8 cellular contexts compared by ENCODE assay signal in the genomic region with DNA sequence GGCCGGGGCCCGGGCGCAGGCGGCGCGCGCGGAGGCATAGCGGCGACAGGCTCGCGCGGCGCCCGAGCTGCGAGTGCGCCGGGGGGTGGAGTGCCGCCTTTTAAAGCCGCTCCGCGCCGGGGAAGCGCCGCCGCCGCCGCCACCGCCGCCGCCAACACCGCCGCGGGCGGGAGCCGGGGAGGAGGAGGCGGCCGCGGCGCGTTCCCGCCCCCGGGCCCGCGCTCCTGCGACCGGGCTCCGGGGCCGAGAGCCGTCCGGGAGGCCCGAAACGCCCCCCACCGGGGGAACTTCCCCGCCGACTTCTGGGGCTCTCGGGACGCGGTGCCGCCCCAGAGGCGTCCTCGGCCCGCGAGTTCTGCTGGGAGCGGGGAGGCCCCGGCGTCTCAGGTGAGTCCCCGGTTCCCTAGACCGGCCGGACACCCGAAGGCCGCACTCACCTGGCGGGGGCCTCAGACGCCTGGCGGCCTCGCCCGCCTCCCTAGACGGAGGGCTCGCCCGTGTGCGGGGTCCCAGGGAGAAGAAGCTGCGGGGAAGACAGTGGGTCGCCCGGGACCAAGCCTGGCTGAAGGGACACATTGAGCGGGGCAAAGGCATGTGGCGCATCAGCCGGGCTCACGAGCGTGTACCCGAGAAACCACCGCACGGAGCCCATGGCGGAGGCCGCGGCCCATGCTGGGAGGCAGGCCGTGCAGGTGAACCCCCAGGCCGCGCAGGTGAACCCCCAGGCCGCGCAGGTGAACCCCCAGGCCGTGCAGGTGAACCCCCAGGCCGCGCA. TPM values are rescaled to one million over a fixed set of nuclear protein-coding genes. Genes with fewer than 3 reads are reported as not detected.
A peak's percentile ranks its signal among the peaks of the same experiment; 100 is the strongest.
DNase-seq lines count a peak whose midpoint lies in the region; ATAC-seq and TF ChIP-seq lines count a peak whose summit lies in the region.

A gene (minus strand): TSS at position 75 of the 775 bp plus-strand sequence. CDS start 37 bp downstream, at position 38.

- H3K27ac ChIP-seq in urinary bladder (ENCODE audit: low read depth), result no peak within 1 kb of the TSS

- ATAC-seq in memory B cell (ENCODE audit: low read depth) (no peak), GM18511 (IDR thresholded peaks at IDR 0.05; ENCODE audit: unreplicated experiment) (no peak), GM21526 (IDR thresholded peaks at IDR 0.05; ENCODE audit: low FRiP score, unreplicated experiment) (no peak)

- WGBS in urinary bladder, result 24% methylated on average over 102 of the region's 103 CpGs

- peak within 1 kb of the TSS; percentile 29 for H3K4me3 Mint-ChIP-seq in memory B cell

- H3K27me3 Mint-ChIP-seq in memory B cell, result peaks cover 17% of the 10 kb centered on the region

- peaks cover 4% of the 10 kb centered on the region for H3K4me1 Mint-ChIP-seq in memory B cell

- TF ChIP-seq CTCF in BE2C (IDR thresholded peaks at IDR 0.05; ENCODE audit: low read depth, low read length), result no peak

- H3K27ac Mint-ChIP-seq in memory B cell, result no peak within 1 kb of the TSS

- H3K4me1 ChIP-seq in BE2C (no peaks in the 10 kb centered on the region), urinary bladder (ENCODE audit: insufficient read depth) (peaks cover 1% of the 10 kb centered on the region)

- peaks cover 9% of the 10 kb centered on the region for H3K27me3 ChIP-seq in BE2C

- DNase-seq in BE2C (peak; percentile 58), HPDE6-E6E7 (ENCODE audit: extremely low spot score) (peak; percentile 29), dermis blood vessel endothelial cell (peak; percentile 28), memory B cell (ENCODE audit: low spot score in 2 of 2) (no peak), pons (ENCODE audit: low spot score) (no peak)

- peak within 1 kb of the TSS; percentile 47 for H3K4me3 ChIP-seq in BE2C (ENCODE audit: low read depth, low read length)
- H3K4me3 ChIP-seq in urinary bladder (ENCODE audit: low read depth, low read length), result peak within 1 kb of the TSS; percentile 50

- no peaks in the 10 kb centered on the region for H3K9me3 ChIP-seq in BE2C

- no peaks in the 10 kb centered on the region for H3K36me3 ChIP-seq in BE2C
- no peaks in the 10 kb centered on the region for H3K36me3 ChIP-seq in urinary bladder (ENCODE audit: insufficient read depth)

- peaks cover 2% of the 10 kb centered on the region for H3K9me3 Mint-ChIP-seq in memory B cell

- H3K36me3 Mint-ChIP-seq in memory B cell, result no peaks in the 10 kb centered on the region

RNA-seq across cellular contexts. Expression of the gene that starts here (rescaled TPM):
- polyA plus RNA-seq in BE2C (2012; ENCODE audit: insufficient read depth, insufficient read length, low read depth), result 39.9 TPM
- total RNA-seq in dermis blood vessel endothelial cell (24.0 and 24.8 TPM in 2 replicates), urinary bladder (14.1 TPM)
- 2.5 TPM for polyA plus RNA-seq in urinary bladder

Comparison
In these comparisons a context has a peak if more than half of its experiments do, and no peak if none do; other contexts are left out.
1. DNase-seq: peak in BE2C (single experiment), HPDE6-E6E7 (single experiment) and dermis blood vessel endothelial cell (single experiment); none in memory B cell (0 of 2) and pons (single experiment).